ENCODE assay signal across 1 cellular context in the genomic region with DNA sequence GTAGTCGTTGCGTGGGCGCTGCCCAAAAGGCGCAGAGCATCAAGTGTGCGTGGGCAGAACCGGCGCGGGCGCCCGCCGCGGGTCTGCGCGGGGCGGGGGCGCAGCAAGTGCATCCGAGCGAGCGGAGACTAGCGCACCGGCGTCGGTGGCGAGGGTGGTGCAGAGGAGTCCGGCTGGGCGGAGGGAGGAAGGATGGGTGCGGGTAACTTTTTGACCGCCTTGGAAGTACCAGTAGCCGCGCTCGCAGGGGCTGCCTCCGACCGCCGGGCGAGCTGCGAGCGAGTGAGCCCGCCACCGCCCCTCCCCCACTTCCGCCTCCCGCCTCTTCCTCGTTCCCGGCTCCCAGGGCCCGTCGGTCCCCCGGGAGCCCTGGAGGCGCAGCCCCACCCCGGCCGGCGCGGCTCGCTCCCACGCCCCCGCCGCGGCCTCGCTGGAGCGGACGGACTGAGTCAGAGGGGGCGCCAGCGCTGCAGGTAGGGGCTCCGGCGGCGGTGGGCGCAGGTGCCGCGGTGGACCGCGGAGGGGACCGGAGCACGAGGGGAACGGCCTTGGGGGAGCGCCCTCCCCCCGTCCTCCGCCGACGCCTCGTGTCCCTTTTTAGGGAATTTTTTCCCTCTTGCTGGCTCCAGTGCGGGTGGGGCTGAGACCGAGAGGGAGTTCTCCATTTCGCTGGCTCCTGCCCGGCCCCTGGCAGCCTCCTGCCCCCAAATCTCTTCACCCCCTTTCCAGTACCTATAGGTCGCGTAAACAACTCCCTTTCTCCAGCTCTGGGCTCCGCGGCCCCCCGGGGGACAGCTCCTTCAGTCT.
TF ChIP-seq lines count a peak whose summit lies in the region.

No MANE protein-coding gene starts in this region.

TF ChIP-seq in K562, 482 proteins besides CTCF, POLR2A, EP300 and RAD21 (continued from another document and continues in another):
- TF ChIP-seq, protein P1, sequence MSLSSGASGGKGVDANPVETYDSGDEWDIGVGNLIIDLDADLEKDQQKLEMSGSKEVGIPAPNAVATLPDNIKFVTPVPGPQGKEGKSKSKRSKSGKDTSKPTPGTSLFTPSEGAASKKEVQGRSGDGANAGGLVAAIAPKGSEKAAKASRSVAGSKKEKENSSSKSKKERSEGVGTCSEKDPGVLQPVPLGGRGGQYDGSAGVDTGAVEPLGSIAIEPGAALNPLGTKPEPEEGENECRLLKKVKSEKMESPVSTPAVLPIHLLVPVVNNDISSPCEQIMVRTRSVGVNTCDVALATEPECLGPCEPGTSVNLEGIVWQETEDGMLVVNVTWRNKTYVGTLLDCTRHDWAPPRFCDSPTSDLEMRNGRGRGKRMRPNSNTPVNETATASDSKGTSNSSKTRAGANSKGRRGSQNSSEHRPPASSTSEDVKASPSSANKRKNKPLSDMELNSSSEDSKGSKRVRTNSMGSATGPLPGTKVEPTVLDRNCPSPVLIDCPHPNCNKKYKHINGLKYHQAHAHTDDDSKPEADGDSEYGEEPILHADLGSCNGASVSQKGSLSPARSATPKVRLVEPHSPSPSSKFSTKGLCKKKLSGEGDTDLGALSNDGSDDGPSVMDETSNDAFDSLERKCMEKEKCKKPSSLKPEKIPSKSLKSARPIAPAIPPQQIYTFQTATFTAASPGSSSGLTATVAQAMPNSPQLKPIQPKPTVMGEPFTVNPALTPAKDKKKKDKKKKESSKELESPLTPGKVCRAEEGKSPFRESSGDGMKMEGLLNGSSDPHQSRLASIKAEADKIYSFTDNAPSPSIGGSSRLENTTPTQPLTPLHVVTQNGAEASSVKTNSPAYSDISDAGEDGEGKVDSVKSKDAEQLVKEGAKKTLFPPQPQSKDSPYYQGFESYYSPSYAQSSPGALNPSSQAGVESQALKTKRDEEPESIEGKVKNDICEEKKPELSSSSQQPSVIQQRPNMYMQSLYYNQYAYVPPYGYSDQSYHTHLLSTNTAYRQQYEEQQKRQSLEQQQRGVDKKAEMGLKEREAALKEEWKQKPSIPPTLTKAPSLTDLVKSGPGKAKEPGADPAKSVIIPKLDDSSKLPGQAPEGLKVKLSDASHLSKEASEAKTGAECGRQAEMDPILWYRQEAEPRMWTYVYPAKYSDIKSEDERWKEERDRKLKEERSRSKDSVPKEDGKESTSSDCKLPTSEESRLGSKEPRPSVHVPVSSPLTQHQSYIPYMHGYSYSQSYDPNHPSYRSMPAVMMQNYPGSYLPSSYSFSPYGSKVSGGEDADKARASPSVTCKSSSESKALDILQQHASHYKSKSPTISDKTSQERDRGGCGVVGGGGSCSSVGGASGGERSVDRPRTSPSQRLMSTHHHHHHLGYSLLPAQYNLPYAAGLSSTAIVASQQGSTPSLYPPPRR (CRISPR knock-in tag; IDR thresholded peaks at IDR 0.05; ENCODE audit: borderline replicate concordance): no peak
- TF ChIP-seq, protein P2, sequence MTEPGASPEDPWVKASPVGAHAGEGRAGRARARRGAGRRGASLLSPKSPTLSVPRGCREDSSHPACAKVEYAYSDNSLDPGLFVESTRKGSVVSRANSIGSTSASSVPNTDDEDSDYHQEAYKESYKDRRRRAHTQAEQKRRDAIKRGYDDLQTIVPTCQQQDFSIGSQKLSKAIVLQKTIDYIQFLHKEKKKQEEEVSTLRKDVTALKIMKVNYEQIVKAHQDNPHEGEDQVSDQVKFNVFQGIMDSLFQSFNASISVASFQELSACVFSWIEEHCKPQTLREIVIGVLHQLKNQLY (CRISPR knock-in tag; conservative IDR thresholded peaks at IDR 0.05): no peak
- TF ChIP-seq NR3C1 (CRISPR knock-in tag; IDR thresholded peaks at IDR 0.05) (no peak), ZNF586 (CRISPR knock-in tag; conservative IDR thresholded peaks at IDR 0.05) (no peak), RCOR1 (IDR thresholded peaks at IDR 0.05; ENCODE audit: borderline replicate concordance in 1 of 2, low read depth in 2 of 2, low read length in 2 of 2) (no peak), SP2 (IDR thresholded peaks at IDR 0.05; ENCODE audit: extremely low read depth, low read depth, low read length, poor library complexity, severe bottlenecking) (no peak), POLR2G (IDR thresholded peaks at IDR 0.05; ENCODE audit: low read depth, low read length) (peak; percentile 75), SRF (CRISPR knock-in tag; IDR thresholded peaks at IDR 0.05) (0 out of 4 replicates have a peak, but pooled peaks of 1 of the 2 experiments have one; percentile 40), HNRNPK (IDR thresholded peaks at IDR 0.05; ENCODE audit: low read depth, low read length, poor library complexity, severe bottlenecking) (peak; percentile 33), MIER1 (IDR thresholded peaks at IDR 0.05; ENCODE audit: low read depth) (no peak), ZNF41 (CRISPR knock-in tag; conservative IDR thresholded peaks at IDR 0.05) (no peak), CTBP1 (IDR thresholded peaks at IDR 0.05; ENCODE audit: borderline replicate concordance) (peak; percentile 62; the same call in 1 of the 2 replicates), U2AF1 (optimal IDR thresholded peaks at IDR 0.05; ENCODE audit: low read depth, low read length) (no peak), FOXK2 (conservative IDR thresholded peaks at IDR 0.05 in 1 of 2, IDR thresholded peaks at IDR 0.05 in 1 of 2; ENCODE audit: low read depth in 2 of 2) (no peak), TSC22D4 (tag; IDR thresholded peaks at IDR 0.05) (no peak), ATF1 (CRISPR knock-in tag; IDR thresholded peaks at IDR 0.05) (no peak), ATF1 (tag; IDR thresholded peaks at IDR 0.05) (0 out of 2 replicates have a peak, but pooled peaks have one; percentile 14), SMAD2 (IDR thresholded peaks at IDR 0.05; ENCODE audit: low read depth, low read length) (no peak), NRF1 (conservative IDR thresholded peaks at IDR 0.05 in 1 of 2, IDR thresholded peaks at IDR 0.05 in 1 of 2) (peak; percentile 77 to 81), ZNF165 (CRISPR knock-in tag; IDR thresholded peaks at IDR 0.05; ENCODE audit: borderline replicate concordance) (no peak), MAFG (tag; conservative IDR thresholded peaks at IDR 0.05) (no peak), ETV5 (CRISPR knock-in tag; IDR thresholded peaks at IDR 0.05; ENCODE audit: low read depth) (peak; percentile 17; the same call in 1 of the 2 replicates), ZNF347 (CRISPR knock-in tag; IDR thresholded peaks at IDR 0.05; ENCODE audit: low read depth) (no peak), ZNF263 (CRISPR knock-in tag; IDR thresholded peaks at IDR 0.05; ENCODE audit: borderline replicate concordance) (peak; percentile 75), SIN3B (IDR thresholded peaks at IDR 0.05; ENCODE audit: low read depth) (0 out of 2 replicates have a peak, but pooled peaks have one; percentile 17), HLTF (IDR thresholded peaks at IDR 0.05) (no peak), POLR2AphosphoS2 (IDR thresholded peaks at IDR 0.05; ENCODE audit: low read length) (no peak), FIP1L1 (IDR thresholded peaks at IDR 0.05; ENCODE audit: low read depth, low read length, poor library complexity, severe bottlenecking) (peak; percentile 67), C11orf30 (IDR thresholded peaks at IDR 0.05; ENCODE audit: low read depth) (no peak), ZNF431 (CRISPR knock-in tag; IDR thresholded peaks at IDR 0.05) (peak; percentile 53; the same call in 1 of the 2 replicates), TRIM28 (IDR thresholded peaks at IDR 0.05) (no peak), MAFF (IDR thresholded peaks at IDR 0.05; ENCODE audit: low read length) (no peak), NONO (IDR thresholded peaks at IDR 0.05; ENCODE audit: low read depth in 2 of 2, low read length in 1 of 2) (peak; percentile 39 to 52; a peak in 1 of 4 replicates), KDM4B (IDR thresholded peaks at IDR 0.05; ENCODE audit: borderline replicate concordance in 2 of 2, low read depth in 1 of 2) (no peak), FOSL1 (tag; conservative IDR thresholded peaks at IDR 0.05) (peak; percentile 40; the same call in 1 of the 2 replicates), ZNF274 (IDR thresholded peaks at IDR 0.05; ENCODE audit: borderline replicate concordance, low read depth, low read length) (no peak)
- TF ChIP-seq, protein P3, sequence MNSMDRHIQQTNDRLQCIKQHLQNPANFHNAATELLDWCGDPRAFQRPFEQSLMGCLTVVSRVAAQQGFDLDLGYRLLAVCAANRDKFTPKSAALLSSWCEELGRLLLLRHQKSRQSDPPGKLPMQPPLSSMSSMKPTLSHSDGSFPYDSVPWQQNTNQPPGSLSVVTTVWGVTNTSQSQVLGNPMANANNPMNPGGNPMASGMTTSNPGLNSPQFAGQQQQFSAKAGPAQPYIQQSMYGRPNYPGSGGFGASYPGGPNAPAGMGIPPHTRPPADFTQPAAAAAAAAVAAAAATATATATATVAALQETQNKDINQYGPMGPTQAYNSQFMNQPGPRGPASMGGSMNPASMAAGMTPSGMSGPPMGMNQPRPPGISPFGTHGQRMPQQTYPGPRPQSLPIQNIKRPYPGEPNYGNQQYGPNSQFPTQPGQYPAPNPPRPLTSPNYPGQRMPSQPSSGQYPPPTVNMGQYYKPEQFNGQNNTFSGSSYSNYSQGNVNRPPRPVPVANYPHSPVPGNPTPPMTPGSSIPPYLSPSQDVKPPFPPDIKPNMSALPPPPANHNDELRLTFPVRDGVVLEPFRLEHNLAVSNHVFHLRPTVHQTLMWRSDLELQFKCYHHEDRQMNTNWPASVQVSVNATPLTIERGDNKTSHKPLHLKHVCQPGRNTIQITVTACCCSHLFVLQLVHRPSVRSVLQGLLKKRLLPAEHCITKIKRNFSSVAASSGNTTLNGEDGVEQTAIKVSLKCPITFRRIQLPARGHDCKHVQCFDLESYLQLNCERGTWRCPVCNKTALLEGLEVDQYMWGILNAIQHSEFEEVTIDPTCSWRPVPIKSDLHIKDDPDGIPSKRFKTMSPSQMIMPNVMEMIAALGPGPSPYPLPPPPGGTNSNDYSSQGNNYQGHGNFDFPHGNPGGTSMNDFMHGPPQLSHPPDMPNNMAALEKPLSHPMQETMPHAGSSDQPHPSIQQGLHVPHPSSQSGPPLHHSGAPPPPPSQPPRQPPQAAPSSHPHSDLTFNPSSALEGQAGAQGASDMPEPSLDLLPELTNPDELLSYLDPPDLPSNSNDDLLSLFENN (IDR thresholded peaks at IDR 0.05; ENCODE audit: low read depth in 2 of 2, low read length in 2 of 2): no peak
- TF ChIP-seq, protein P4, sequence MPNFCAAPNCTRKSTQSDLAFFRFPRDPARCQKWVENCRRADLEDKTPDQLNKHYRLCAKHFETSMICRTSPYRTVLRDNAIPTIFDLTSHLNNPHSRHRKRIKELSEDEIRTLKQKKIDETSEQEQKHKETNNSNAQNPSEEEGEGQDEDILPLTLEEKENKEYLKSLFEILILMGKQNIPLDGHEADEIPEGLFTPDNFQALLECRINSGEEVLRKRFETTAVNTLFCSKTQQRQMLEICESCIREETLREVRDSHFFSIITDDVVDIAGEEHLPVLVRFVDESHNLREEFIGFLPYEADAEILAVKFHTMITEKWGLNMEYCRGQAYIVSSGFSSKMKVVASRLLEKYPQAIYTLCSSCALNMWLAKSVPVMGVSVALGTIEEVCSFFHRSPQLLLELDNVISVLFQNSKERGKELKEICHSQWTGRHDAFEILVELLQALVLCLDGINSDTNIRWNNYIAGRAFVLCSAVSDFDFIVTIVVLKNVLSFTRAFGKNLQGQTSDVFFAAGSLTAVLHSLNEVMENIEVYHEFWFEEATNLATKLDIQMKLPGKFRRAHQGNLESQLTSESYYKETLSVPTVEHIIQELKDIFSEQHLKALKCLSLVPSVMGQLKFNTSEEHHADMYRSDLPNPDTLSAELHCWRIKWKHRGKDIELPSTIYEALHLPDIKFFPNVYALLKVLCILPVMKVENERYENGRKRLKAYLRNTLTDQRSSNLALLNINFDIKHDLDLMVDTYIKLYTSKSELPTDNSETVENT (CRISPR knock-in tag; IDR thresholded peaks at IDR 0.05): no peak
- TF ChIP-seq, protein P5, sequence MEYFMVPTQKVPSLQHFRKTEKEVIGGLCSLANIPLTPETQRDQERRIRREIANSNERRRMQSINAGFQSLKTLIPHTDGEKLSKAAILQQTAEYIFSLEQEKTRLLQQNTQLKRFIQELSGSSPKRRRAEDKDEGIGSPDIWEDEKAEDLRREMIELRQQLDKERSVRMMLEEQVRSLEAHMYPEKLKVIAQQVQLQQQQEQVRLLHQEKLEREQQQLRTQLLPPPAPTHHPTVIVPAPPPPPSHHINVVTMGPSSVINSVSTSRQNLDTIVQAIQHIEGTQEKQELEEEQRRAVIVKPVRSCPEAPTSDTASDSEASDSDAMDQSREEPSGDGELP (CRISPR knock-in tag; IDR thresholded peaks at IDR 0.05; ENCODE audit: borderline replicate concordance): no peak
- TF ChIP-seq, protein P6, sequence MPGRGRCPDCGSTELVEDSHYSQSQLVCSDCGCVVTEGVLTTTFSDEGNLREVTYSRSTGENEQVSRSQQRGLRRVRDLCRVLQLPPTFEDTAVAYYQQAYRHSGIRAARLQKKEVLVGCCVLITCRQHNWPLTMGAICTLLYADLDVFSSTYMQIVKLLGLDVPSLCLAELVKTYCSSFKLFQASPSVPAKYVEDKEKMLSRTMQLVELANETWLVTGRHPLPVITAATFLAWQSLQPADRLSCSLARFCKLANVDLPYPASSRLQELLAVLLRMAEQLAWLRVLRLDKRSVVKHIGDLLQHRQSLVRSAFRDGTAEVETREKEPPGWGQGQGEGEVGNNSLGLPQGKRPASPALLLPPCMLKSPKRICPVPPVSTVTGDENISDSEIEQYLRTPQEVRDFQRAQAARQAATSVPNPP (IDR thresholded peaks at IDR 0.05; ENCODE audit: borderline replicate concordance, insufficient read depth, insufficient read length): no peak
- TF ChIP-seq, protein P7, sequence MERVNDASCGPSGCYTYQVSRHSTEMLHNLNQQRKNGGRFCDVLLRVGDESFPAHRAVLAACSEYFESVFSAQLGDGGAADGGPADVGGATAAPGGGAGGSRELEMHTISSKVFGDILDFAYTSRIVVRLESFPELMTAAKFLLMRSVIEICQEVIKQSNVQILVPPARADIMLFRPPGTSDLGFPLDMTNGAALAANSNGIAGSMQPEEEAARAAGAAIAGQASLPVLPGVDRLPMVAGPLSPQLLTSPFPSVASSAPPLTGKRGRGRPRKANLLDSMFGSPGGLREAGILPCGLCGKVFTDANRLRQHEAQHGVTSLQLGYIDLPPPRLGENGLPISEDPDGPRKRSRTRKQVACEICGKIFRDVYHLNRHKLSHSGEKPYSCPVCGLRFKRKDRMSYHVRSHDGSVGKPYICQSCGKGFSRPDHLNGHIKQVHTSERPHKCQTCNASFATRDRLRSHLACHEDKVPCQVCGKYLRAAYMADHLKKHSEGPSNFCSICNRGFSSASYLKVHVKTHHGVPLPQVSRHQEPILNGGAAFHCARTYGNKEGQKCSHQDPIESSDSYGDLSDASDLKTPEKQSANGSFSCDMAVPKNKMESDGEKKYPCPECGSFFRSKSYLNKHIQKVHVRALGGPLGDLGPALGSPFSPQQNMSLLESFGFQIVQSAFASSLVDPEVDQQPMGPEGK (CRISPR knock-in tag; IDR thresholded peaks at IDR 0.05; ENCODE audit: borderline replicate concordance): no peak
- TF ChIP-seq, protein P8, sequence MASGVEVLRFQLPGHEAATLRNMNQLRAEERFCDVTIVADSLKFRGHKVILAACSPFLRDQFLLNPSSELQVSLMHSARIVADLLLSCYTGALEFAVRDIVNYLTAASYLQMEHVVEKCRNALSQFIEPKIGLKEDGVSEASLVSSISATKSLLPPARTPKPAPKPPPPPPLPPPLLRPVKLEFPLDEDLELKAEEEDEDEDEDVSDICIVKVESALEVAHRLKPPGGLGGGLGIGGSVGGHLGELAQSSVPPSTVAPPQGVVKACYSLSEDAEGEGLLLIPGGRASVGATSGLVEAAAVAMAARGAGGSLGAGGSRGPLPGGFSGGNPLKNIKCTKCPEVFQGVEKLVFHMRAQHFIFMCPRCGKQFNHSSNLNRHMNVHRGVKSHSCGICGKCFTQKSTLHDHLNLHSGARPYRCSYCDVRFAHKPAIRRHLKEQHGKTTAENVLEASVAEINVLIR (CRISPR knock-in tag; IDR thresholded peaks at IDR 0.05): no peak
